1 cellular context compared by ENCODE assay signal in the genomic region with DNA sequence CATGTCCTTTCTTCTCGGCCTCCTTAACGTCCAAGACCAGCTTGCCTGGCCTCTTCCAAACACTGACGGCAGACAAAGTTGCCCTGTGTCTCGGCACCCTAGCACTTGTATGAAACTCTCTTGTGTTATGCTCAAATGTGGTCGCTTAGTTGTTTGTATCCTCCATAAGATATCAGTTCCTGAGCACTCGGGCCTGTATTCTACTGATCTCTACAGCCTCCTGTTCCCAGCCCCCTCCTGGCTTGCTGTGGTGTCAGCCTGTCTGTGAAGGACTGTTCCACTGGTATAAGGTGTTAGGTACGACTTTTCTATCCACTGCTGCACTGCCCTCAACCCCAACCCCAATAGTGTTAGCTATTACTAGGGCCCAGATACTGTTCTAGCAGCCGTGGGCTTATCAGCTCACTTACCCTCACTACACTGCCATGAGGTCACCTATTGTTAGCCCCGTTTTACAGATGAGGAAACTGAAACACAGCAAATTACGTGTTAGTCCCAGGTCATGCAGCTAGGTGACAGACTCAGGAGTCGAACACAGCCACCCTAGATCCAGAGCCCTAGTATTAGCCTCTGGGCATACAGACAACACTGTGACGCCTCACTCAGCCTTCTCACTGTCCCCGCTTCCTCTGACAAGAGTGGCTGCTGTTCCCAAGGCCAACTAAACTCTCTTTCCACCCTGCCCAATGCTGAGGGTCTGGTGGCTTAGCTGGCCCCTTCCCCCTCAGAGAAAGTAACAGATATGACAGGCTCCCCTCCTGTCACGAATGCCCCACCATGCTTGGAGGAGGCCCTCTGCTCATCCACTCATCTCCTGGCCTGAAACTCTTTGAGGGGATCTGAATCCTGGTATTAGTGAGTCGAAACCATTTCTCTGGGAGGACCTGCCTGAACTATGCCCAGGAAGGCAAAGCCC.
TF ChIP-seq lines count a peak whose summit lies in the region.

No MANE protein-coding gene starts in this region.

TF ChIP-seq in A549, 52 proteins besides CTCF, POLR2A, EP300 and RAD21 (continued from another document):
- TF ChIP-seq, protein P1, sequence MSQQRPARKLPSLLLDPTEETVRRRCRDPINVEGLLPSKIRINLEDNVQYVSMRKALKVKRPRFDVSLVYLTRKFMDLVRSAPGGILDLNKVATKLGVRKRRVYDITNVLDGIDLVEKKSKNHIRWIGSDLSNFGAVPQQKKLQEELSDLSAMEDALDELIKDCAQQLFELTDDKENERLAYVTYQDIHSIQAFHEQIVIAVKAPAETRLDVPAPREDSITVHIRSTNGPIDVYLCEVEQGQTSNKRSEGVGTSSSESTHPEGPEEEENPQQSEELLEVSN (IDR thresholded peaks at IDR 0.05; ENCODE audit: borderline replicate concordance, low read depth), result no peak
- TF ChIP-seq MAX (IDR thresholded peaks at IDR 0.05) (no peak), ZFP36 (IDR thresholded peaks at IDR 0.05; ENCODE audit: borderline replicate concordance, partially characterized antibody) (no peak)
